11 cellular contexts compared by ENCODE assay signal in genomic region chr5:38468202-38468656, GRCh38.
A peak's percentile ranks its signal among the peaks of the same experiment; 100 is the strongest.
DNase-seq lines count a peak whose midpoint lies in the region; ATAC-seq and TF ChIP-seq lines count a peak whose summit lies in the region.
"Had no signal": no experiment of that assay in that cellular context is flagged by ENCODE, and none has a peak within 500 bp of the region (broad histone marks: within the 10 kb centered on the region; RNA-seq: fewer than 3 reads in every experiment).

No MANE protein-coding gene starts in this region.

- peaks cover 0 to 60% (median 59%) of the 10 kb centered on the region in 4 donors for H3K4me1 ChIP-seq in sigmoid colon

- peak overlapping the region; percentile 25 for H3K4me3 Mint-ChIP-seq in glutamatergic neuron (ENCODE audit: unreplicated experiment)
- no peak overlapping the region for H3K4me3 Mint-ChIP-seq in activated CD8-positive, alpha-beta memory T cell treated with anti-CD3 and anti-CD28 coated beads, Interleukin-2, amount 10 ng/mL, durations not matched to agents 7 days and 5 days
- H3K4me3 Mint-ChIP-seq: activated naive CD8-positive, alpha-beta T cell had no signal

- ATAC-seq in activated CD8-positive, alpha-beta memory T cell treated with anti-CD3 and anti-CD28 coated beads, Interleukin-2, amount 10 ng/mL, durations not matched to agents 7 days and 5 days, result no peak

- CTCF ChIA-PET in activated CD8-positive, alpha-beta memory T cell treated with anti-CD3 and anti-CD28 coated beads, Interleukin-2, amount 10 ng/mL, durations not matched to agents 7 days and 5 days (lab: Charles Lee), result no interaction called here

- no peak overlapping the region for H3K4me3 ChIP-seq in sigmoid colon

- peaks cover 8% of the 10 kb centered on the region for H3K9me3 Mint-ChIP-seq in glutamatergic neuron (ENCODE audit: unreplicated experiment)
- no peaks in the 10 kb centered on the region for H3K9me3 Mint-ChIP-seq in activated CD8-positive, alpha-beta memory T cell treated with anti-CD3 and anti-CD28 coated beads, Interleukin-2, amount 10 ng/mL, durations not matched to agents 7 days and 5 days (ENCODE audit: low read depth)

- TF ChIP-seq EP300 in sigmoid colon (IDR thresholded peaks at IDR 0.05), result peak in 1 of 4 donors; percentile 25

- no peaks in the 10 kb centered on the region for H3K9me3 ChIP-seq in sigmoid colon

- DNase-seq in EL (peak; percentile 96), amniotic epithelial cell (ENCODE audit: low read depth) (peak; percentile 96), glutamatergic neuron (no peak), sigmoid colon (peak; percentile 82), NCI-H1930 (lab: John Stamatoyannopoulos, UW) (no peak), superior temporal gyrus (ENCODE audit: extremely low spot score) (no peak), NCI-H2107 treated with DMSO at 0.1 percent for 48 hours (lab: John Stamatoyannopoulos, UW; ENCODE audit: unreplicated experiment) (no peak)
- DNase-seq in activated CD8-positive, alpha-beta memory T cell treated with anti-CD3 and anti-CD28 coated beads, Interleukin-2, amount 10 ng/mL, durations not matched to agents 7 days and 5 days, result no peak
- DNase-seq: DMS153, Karpas-422 had no signal

- H3K36me3 Mint-ChIP-seq in glutamatergic neuron (ENCODE audit: unreplicated experiment), result no peaks in the 10 kb centered on the region
- H3K36me3 Mint-ChIP-seq in activated CD8-positive, alpha-beta memory T cell treated with anti-CD3 and anti-CD28 coated beads, Interleukin-2, amount 10 ng/mL, durations not matched to agents 7 days and 5 days, result no peaks in the 10 kb centered on the region
- H3K36me3 Mint-ChIP-seq: activated naive CD8-positive, alpha-beta T cell had no signal

- H3K27ac ChIP-seq in sigmoid colon, result peak overlapping the region; percentile 71 to 81 (median 75)

- intact Hi-C loops in sigmoid colon (cut with DNase I), result loop anchor here (5.0 kb wide), 1 partner anchor 89 kb away; the partner anchor contains the start of gene LIFR

- H3K27me3 ChIP-seq in sigmoid colon, result no peaks in the 10 kb centered on the region

- no peaks in the 10 kb centered on the region for H3K36me3 ChIP-seq in sigmoid colon

- peaks cover 16% of the 10 kb centered on the region for H3K4me1 Mint-ChIP-seq in glutamatergic neuron (ENCODE audit: low read depth, unreplicated experiment)
- H3K4me1 Mint-ChIP-seq in activated CD8-positive, alpha-beta memory T cell treated with anti-CD3 and anti-CD28 coated beads, Interleukin-2, amount 10 ng/mL, durations not matched to agents 7 days and 5 days, result no peaks in the 10 kb centered on the region

- WGBS in sigmoid colon, 2 donors, result 90% methylated on average over 11 of the region's 11 CpGs

- TF ChIP-seq POLR2A in sigmoid colon (IDR thresholded peaks at IDR 0.05), result no peak

- H3K27me3 Mint-ChIP-seq in glutamatergic neuron (ENCODE audit: unreplicated experiment), result peaks cover 6% of the 10 kb centered on the region
- peaks cover 29% of the 10 kb centered on the region for H3K27me3 Mint-ChIP-seq in activated CD8-positive, alpha-beta memory T cell treated with anti-CD3 and anti-CD28 coated beads, Interleukin-2, amount 10 ng/mL, durations not matched to agents 7 days and 5 days

- no peak overlapping the region for H3K27ac Mint-ChIP-seq in glutamatergic neuron (ENCODE audit: unreplicated experiment)
- no peak overlapping the region for H3K27ac Mint-ChIP-seq in activated CD8-positive, alpha-beta memory T cell treated with anti-CD3 and anti-CD28 coated beads, Interleukin-2, amount 10 ng/mL, durations not matched to agents 7 days and 5 days
- H3K27ac Mint-ChIP-seq: activated naive CD8-positive, alpha-beta T cell had no signal

- TF ChIP-seq CTCF in glutamatergic neuron (IDR thresholded peaks at IDR 0.05; ENCODE audit: partially characterized antibody, unreplicated experiment) (no peak), sigmoid colon (IDR thresholded peaks at IDR 0.05) (no peak)

Comparison
In these comparisons a context has a peak if more than half of its experiments do, and no peak if none do; other contexts are left out.
1. DNase-seq: peak in EL (single experiment), amniotic epithelial cell (single experiment) and sigmoid colon (single experiment); none in glutamatergic neuron (single experiment), NCI-H1930 (0 of 2), superior temporal gyrus (single experiment), activated CD8-positive, alpha-beta memory T cell treated with anti-CD3 and anti-CD28 coated beads, Interleukin-2, amount 10 ng/mL, durations not matched to agents 7 days and 5 days (single experiment) and NCI-H2107 treated with DMSO at 0.1 percent for 48 hours (single experiment).